ENCODE assay signal across 10 cellular contexts in the genomic region with DNA sequence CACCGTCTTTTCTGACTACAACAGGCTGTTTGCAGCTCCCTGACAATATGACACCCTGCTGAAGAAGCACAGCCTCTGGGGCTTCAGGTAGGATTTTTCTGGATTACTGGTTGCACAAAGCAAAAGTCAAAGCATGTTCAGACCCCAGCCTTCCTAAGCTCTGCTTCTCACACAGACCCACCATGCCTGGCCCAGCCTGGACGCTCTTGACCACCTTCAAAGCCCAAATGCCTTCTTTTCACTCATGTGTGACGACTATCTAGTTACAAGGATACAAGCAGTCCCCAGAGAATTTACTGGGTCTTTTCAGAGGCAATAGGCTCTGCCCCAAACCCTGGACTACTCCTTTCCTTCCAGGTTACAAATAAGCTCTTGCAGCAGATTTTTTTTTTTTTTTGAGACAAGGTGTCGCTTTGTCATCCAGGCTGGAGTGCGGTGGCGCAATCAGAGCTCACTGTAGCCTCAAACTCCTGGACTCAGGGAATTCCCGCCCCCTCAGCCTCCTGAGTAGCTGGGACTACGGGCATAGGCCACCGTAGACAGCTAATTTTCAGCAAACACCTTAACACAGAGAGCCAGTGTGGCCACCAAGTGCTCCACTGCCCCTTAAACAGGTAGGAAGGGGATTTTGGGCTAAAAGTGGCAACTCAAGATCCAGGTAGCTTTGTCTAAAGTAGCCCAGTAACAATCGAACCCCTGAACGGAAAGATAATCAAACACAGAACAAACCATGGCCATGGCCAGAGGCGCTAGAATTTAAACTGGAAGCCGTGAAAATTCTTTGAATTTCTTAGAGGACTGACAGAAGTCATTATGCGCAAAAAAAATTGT. TPM values are rescaled to one million over a fixed set of nuclear protein-coding genes. Genes with fewer than 3 reads are reported as not detected.
DNase-seq lines count a peak whose midpoint lies in the region; ATAC-seq and TF ChIP-seq lines count a peak whose summit lies in the region.
"Had no signal": no experiment of that assay in that cellular context is flagged by ENCODE, and none has a peak within 500 bp of the region (broad histone marks: within the 10 kb centered on the region; RNA-seq: fewer than 3 reads in every experiment).

No MANE protein-coding gene starts in this region.

- BruUV-seq in Caco-2 (replicated peaks; lab: Mats Ljungman, UMichigan) = no TSS peak

- peaks cover 43% of the 10 kb centered on the region for H3K4me1 Mint-ChIP-seq in Caco-2 (ENCODE audit: low read depth, unreplicated experiment)
- H3K4me1 Mint-ChIP-seq in nephron progenitor cell = peaks cover 60% of the 10 kb centered on the region
- no peaks in the 10 kb centered on the region for H3K4me1 Mint-ChIP-seq in T-helper 2 cell treated with Interferon-gamma antibody and Interleukin-4, amounts not matched to agents 5 μg/mL and 100 μg/mL, for 36 hours (ENCODE audit: low read depth)

- peaks cover 36% of the 10 kb centered on the region for H3K4me1 ChIP-seq in Caco-2

- DNase-seq in Caco-2 (peak; percentile 85 to 88), RPMI7951 (ENCODE audit: low read depth) (peak; percentile 44), fibroblast of pulmonary artery (ENCODE audit: low read depth) (peak; percentile 48), nephron progenitor cell (peak; percentile 64)
- DNase-seq in T-helper 2 cell treated with Interferon-gamma antibody and Interleukin-4, amounts not matched to agents 5 μg/mL and 100 μg/mL, for 36 hours (ENCODE audit: low spot score) = no peak
- DNase-seq: stimulated activated CD8-positive, alpha-beta memory T cell treated with anti-CD3 and anti-CD28 coated beads, Interleukin-4, amount 100 ng/mL, for 48 hours had no signal

- H3K9me3 ChIP-seq in Caco-2 = no peaks in the 10 kb centered on the region

- H3K4me3 ChIP-seq in Caco-2 (ENCODE audit: low read depth, low read length) = peak overlapping the region; percentile 20
- H3K4me3 ChIP-seq in fibroblast of pulmonary artery (replicated peaks; ENCODE audit: low read depth, low read length) = no peak overlapping the region

- H3K4me3 Mint-ChIP-seq in Caco-2 (ENCODE audit: unreplicated experiment) (peak overlapping the region; percentile 71), nephron progenitor cell (peak overlapping the region; percentile 67)
- no peak overlapping the region for H3K4me3 Mint-ChIP-seq in T-helper 2 cell treated with Interferon-gamma antibody and Interleukin-4, amounts not matched to agents 5 μg/mL and 100 μg/mL, for 36 hours
- H3K4me3 Mint-ChIP-seq: dendritic cell treated with granulocyte-macrophage colony-stimulating factor and Interleukin-4, amounts not matched to agents 40 ng/mL and 50 ng/mL, for 4 days had no signal

- ATAC-seq in HG02870 (IDR thresholded peaks at IDR 0.05; ENCODE audit: unreplicated experiment) (no peak), HG03095 (IDR thresholded peaks at IDR 0.05; ENCODE audit: unreplicated experiment) (no peak), HG03469 (IDR thresholded peaks at IDR 0.05; ENCODE audit: unreplicated experiment) (no peak)

- TF ChIP-seq CTCF in Caco-2 (IDR thresholded peaks at IDR 0.05; ENCODE audit: insufficient read depth in 1 of 2, low read depth in 1 of 2, low read length in 1 of 2, severe bottlenecking in 1 of 2, unreplicated experiment in 1 of 2) (no peak), fibroblast of pulmonary artery (IDR thresholded peaks at IDR 0.05; ENCODE audit: low read length, missing control alignments) (no peak), nephron progenitor cell (IDR thresholded peaks at IDR 0.05) (no peak)

- H3K27ac Mint-ChIP-seq in Caco-2 (ENCODE audit: unreplicated experiment) (peak overlapping the region; percentile 73), nephron progenitor cell (peak overlapping the region; percentile 97)
- H3K27ac Mint-ChIP-seq in T-helper 2 cell treated with Interferon-gamma antibody and Interleukin-4, amounts not matched to agents 5 μg/mL and 100 μg/mL, for 36 hours = no peak overlapping the region
- H3K27ac Mint-ChIP-seq: dendritic cell treated with granulocyte-macrophage colony-stimulating factor and Interleukin-4, amounts not matched to agents 40 ng/mL and 50 ng/mL, for 4 days had no signal

- no peaks in the 10 kb centered on the region for H3K36me3 ChIP-seq in Caco-2 (ENCODE audit: control insufficient read depth, insufficient read depth, low read length)

- H3K9me3 Mint-ChIP-seq in Caco-2 (ENCODE audit: unreplicated experiment) (no peaks in the 10 kb centered on the region), nephron progenitor cell (peaks cover 12% of the 10 kb centered on the region)
- no peaks in the 10 kb centered on the region for H3K9me3 Mint-ChIP-seq in T-helper 2 cell treated with Interferon-gamma antibody and Interleukin-4, amounts not matched to agents 5 μg/mL and 100 μg/mL, for 36 hours
- H3K9me3 Mint-ChIP-seq: dendritic cell treated with granulocyte-macrophage colony-stimulating factor and Interleukin-4, amounts not matched to agents 40 ng/mL and 50 ng/mL, for 4 days had no signal

- peaks cover 5% of the 10 kb centered on the region for H3K36me3 Mint-ChIP-seq in Caco-2 (ENCODE audit: insufficient read depth, unreplicated experiment)
- peaks cover 8% of the 10 kb centered on the region for H3K36me3 Mint-ChIP-seq in nephron progenitor cell (ENCODE audit: low read depth)
- no peaks in the 10 kb centered on the region for H3K36me3 Mint-ChIP-seq in T-helper 2 cell treated with Interferon-gamma antibody and Interleukin-4, amounts not matched to agents 5 μg/mL and 100 μg/mL, for 36 hours (ENCODE audit: low read depth)

- H3K27me3 Mint-ChIP-seq in Caco-2 (ENCODE audit: insufficient read depth, unreplicated experiment) (no peaks in the 10 kb centered on the region), nephron progenitor cell (ENCODE audit: low read depth, poor library complexity) (peaks cover 4% of the 10 kb centered on the region)
- H3K27me3 Mint-ChIP-seq in T-helper 2 cell treated with Interferon-gamma antibody and Interleukin-4, amounts not matched to agents 5 μg/mL and 100 μg/mL, for 36 hours (ENCODE audit: low read depth) = no peaks in the 10 kb centered on the region
- H3K27me3 Mint-ChIP-seq: dendritic cell treated with granulocyte-macrophage colony-stimulating factor and Interleukin-4, amounts not matched to agents 40 ng/mL and 50 ng/mL, for 4 days had no signal

- no peaks in the 10 kb centered on the region for H3K27me3 ChIP-seq in Caco-2 (replicated peaks; ENCODE audit: control insufficient read depth, insufficient read depth, low read length)

- intact Hi-C loops in Caco-2 (cut with micrococcal nuclease; ENCODE audit: unreplicated experiment) = loop anchor here (2.0 to 5.0 kb wide), 2 partner anchors 16 to 119 kb away; partner anchors contain the start of gene SVIL

- POLR2A ChIA-PET in Caco-2 (lab: Charles Lee) = interaction anchor here (0.6 to 1.3 kb wide), 6 partner anchors 11 to 148 kb away, joined by 3 to 6 read pairs (median 4); no protein-coding TSS in a partner anchor

- CTCF ChIA-PET in Caco-2 (lab: Charles Lee) = interaction anchor here (0.7 to 2.1 kb wide), 9 partner anchors 10 to 117 kb away, joined by 3 to 11 read pairs (median 3); partner anchors contain the start of gene SVIL

RNA-seq across cellular contexts. Expression of gene SVIL, which starts 16.2 kb away (rescaled TPM):
- 54.4 and 70.1 TPM in 2 replicates for total RNA-seq in Caco-2 (2022)
- total RNA-seq in RPMI7951 (2014; rRNA removed; shearing (Covaris generic)) = 23.4 and 23.7 TPM in 2 replicates
